In the genomic region with DNA sequence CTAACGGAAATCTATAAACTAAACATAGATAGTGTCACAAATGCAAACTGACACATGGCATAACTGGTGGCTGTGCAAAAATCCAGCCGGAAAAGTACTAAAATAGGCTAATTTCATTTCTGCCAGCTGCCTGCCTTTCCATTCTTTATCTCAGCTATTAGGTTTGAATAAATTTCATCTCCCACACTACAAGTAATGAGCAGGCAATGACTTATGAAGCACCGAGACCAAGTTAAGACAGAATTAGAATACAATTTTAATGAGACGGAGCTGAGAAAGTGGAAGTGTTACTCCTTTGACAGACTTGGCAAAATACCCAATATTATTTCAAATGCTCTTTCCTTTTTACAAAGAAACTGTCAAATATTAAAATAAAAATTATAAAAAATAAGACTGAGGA, we compare ENCODE assay signal across 11 cellular contexts.
DNase-seq lines count a peak whose midpoint lies in the region; ATAC-seq and TF ChIP-seq lines count a peak whose summit lies in the region.
"Had no signal": no experiment of that assay in that cellular context is flagged by ENCODE, and none has a peak within 500 bp of the region (broad histone marks: within the 10 kb centered on the region; RNA-seq: fewer than 3 reads in every experiment).

No MANE protein-coding gene starts in this region.

- H3K36me3 ChIP-seq in BLaER1 = no peaks in the 10 kb centered on the region
- no peaks in the 10 kb centered on the region for H3K36me3 ChIP-seq in adipocyte (ENCODE audit: control insufficient read depth, insufficient read depth, low read length, severe bottlenecking)

- ATAC-seq in GM19463 (IDR thresholded peaks at IDR 0.05; ENCODE audit: unreplicated experiment) (peak; percentile 30), HG03196 (IDR thresholded peaks at IDR 0.05; ENCODE audit: unreplicated experiment) (peak; percentile 36), left lobe of liver (no peak)
- ATAC-seq: activated CD4-positive, CD25-positive, alpha-beta regulatory T cell treated with anti-CD3 and anti-CD28 coated beads, Interleukin-2, amount 50 U/mL, for 24 hours had no signal

- peaks cover 14% of the 10 kb centered on the region for H3K9me3 ChIP-seq in BLaER1
- peaks cover 4% of the 10 kb centered on the region for H3K9me3 ChIP-seq in adipocyte (ENCODE audit: control insufficient read depth, low read length)

- no peaks in the 10 kb centered on the region for H4K20me1 ChIP-seq in BLaER1

- intact Hi-C loops in dorsolateral prefrontal cortex (cut with DNase I) = no loop called here

- TF ChIP-seq CTCF in dorsolateral prefrontal cortex (IDR thresholded peaks at IDR 0.05 in 54 of 56, conservative IDR thresholded peaks at IDR 0.05 in 2 of 56; ENCODE audit: low read depth in 1 of 56, partially characterized antibody in 56 of 56) = no peak

- peak overlapping the region; percentile 83 for H3K4me2 ChIP-seq in BLaER1

- H3K4me3 ChIP-seq in BLaER1 (peak overlapping the region; percentile 16), adipocyte (ENCODE audit: low read length) (peak overlapping the region; percentile 20), dorsolateral prefrontal cortex (peak overlapping the region in 14 of 59 donors; percentile 1 to 46 (median 19))

- DNase-seq in adipocyte (ENCODE audit: low read depth) = no peak
- no peak for DNase-seq in dorsolateral prefrontal cortex
- no peak for DNase-seq in left lobe of liver (ENCODE audit: low spot score)
- DNase-seq in D341Med (ENCODE audit: low spot score) = no peak
- DNase-seq in hypothalamus (lab: John Stamatoyannopoulos, UW) = no peak
- DNase-seq: NCI-H226, SHP77 had no signal

- H3K9ac ChIP-seq in BLaER1 (peak overlapping the region; percentile 68), adipocyte (ENCODE audit: low read length) (peak overlapping the region; percentile 37)

- H3K4me1 ChIP-seq in BLaER1 (peaks cover 88% of the 10 kb centered on the region), adipocyte (ENCODE audit: control insufficient read depth, insufficient read depth, low read length) (no peaks in the 10 kb centered on the region)

- H3K27me3 ChIP-seq in BLaER1 (no peaks in the 10 kb centered on the region), adipocyte (replicated peaks; ENCODE audit: control insufficient read depth, insufficient read depth, low read length) (no peaks in the 10 kb centered on the region), dorsolateral prefrontal cortex (no peaks in the 10 kb centered on the region)

- H3K27ac ChIP-seq in BLaER1 (peak overlapping the region; percentile 84), dorsolateral prefrontal cortex (no peak overlapping the region)
